9 cellular contexts compared by ENCODE assay signal in genomic region chr13:36616706-36617105, GRCh38. TPM values are rescaled to one million over a fixed set of nuclear protein-coding genes. Genes with fewer than 3 reads are reported as not detected.
"Had no signal": no experiment of that assay in that cellular context is flagged by ENCODE, and none has a peak within 500 bp of the region (broad histone marks: within the 10 kb centered on the region; RNA-seq: fewer than 3 reads in every experiment).

No MANE protein-coding gene starts in this region.

- H3K4me3 ChIP-seq: K562 had no signal

- H3K9ac ChIP-seq: KMS-11 had no signal

- ATAC-seq: K562 had no signal

- H3K27ac ChIP-seq: HL-60, KMS-11 had no signal

- H3K4me2 ChIP-seq: KMS-11 had no signal

- DNase-seq: IMR-90, KBM-7, KG1 had no signal

- FAIRE-seq: HTR-8/SVneo, K562 had no signal

RNA-seq across cellular contexts. Expression of gene SERTM1, which starts 57.1 kb away (rescaled TPM):
- total RNA-seq: HT-29, IMR-90, K562 had no signal
- polyA plus RNA-seq: IgD-negative memory B cell, IMR-90, K562 had no signal
